Comparison of ENCODE assay signal across 2 cellular contexts in the genomic region with DNA sequence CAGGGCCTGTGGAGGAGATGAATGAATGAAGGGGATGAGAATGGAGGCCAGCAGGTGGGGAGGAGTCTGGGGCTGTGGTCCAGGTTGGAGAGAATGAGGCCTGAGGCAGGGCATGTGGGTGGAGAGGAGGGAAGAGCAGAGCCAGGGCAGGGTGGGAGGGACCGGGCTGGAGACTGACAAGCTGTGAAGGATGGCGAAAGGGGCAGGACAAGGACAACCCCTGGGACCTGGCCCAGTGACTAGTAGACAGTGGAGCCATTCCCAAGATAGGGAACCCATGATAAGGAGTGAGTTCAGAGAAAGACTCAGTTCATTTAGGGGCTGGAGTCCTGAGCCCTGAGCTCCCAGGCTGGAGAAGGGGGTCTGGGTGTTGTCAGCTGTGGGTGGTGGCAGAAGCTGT.
TF ChIP-seq lines count a peak whose summit lies in the region.

No MANE protein-coding gene starts in this region.

TF ChIP-seq in HEK293, 187 proteins besides CTCF, POLR2A, EP300 and RAD21:
- TF ChIP-seq ZFHX2 (tag by site-specific recombination; conservative IDR thresholded peaks at IDR 0.05) (peak; percentile 58), TRIM28 (IDR thresholded peaks at IDR 0.05; ENCODE audit: borderline replicate concordance, low read length) (no peak)
TF ChIP-seq in HEK293: peak in this region for 1.

TF ChIP-seq in K562, 482 proteins besides CTCF, POLR2A, EP300 and RAD21:
- TF ChIP-seq, protein P1, sequence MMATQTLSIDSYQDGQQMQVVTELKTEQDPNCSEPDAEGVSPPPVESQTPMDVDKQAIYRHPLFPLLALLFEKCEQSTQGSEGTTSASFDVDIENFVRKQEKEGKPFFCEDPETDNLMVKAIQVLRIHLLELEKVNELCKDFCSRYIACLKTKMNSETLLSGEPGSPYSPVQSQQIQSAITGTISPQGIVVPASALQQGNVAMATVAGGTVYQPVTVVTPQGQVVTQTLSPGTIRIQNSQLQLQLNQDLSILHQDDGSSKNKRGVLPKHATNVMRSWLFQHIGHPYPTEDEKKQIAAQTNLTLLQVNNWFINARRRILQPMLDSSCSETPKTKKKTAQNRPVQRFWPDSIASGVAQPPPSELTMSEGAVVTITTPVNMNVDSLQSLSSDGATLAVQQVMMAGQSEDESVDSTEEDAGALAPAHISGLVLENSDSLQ (IDR thresholded peaks at IDR 0.05), result peak; percentile 62
- TF ChIP-seq KLF13 (tag; IDR thresholded peaks at IDR 0.05; ENCODE audit: borderline replicate concordance, low read depth), result no peak
- TF ChIP-seq, protein P2, sequence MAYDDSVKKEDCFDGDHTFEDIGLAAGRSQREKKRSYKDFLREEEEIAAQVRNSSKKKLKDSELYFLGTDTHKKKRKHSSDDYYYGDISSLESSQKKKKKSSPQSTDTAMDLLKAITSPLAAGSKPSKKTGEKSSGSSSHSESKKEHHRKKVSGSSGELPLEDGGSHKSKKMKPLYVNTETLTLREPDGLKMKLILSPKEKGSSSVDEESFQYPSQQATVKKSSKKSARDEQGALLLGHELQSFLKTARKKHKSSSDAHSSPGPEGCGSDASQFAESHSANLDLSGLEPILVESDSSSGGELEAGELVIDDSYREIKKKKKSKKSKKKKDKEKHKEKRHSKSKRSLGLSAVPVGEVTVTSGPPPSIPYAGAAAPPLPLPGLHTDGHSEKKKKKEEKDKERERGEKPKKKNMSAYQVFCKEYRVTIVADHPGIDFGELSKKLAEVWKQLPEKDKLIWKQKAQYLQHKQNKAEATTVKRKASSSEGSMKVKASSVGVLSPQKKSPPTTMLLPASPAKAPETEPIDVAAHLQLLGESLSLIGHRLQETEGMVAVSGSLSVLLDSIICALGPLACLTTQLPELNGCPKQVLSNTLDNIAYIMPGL (CRISPR knock-in tag; IDR thresholded peaks at IDR 0.05), result 0 out of 2 replicates have a peak, but pooled peaks have one; percentile 2
- TF ChIP-seq, protein P3, sequence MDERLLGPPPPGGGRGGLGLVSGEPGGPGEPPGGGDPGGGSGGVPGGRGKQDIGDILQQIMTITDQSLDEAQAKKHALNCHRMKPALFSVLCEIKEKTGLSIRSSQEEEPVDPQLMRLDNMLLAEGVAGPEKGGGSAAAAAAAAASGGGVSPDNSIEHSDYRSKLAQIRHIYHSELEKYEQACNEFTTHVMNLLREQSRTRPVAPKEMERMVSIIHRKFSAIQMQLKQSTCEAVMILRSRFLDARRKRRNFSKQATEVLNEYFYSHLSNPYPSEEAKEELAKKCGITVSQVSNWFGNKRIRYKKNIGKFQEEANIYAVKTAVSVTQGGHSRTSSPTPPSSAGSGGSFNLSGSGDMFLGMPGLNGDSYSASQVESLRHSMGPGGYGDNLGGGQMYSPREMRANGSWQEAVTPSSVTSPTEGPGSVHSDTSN (CRISPR knock-in tag; IDR thresholded peaks at IDR 0.05; ENCODE audit: low read depth), result no peak
- TF ChIP-seq, protein P3 (tag; conservative IDR thresholded peaks at IDR 0.05; ENCODE audit: low read depth), result peak; percentile 67
